ENCODE assay signal across 8 cellular contexts in the genomic region with DNA sequence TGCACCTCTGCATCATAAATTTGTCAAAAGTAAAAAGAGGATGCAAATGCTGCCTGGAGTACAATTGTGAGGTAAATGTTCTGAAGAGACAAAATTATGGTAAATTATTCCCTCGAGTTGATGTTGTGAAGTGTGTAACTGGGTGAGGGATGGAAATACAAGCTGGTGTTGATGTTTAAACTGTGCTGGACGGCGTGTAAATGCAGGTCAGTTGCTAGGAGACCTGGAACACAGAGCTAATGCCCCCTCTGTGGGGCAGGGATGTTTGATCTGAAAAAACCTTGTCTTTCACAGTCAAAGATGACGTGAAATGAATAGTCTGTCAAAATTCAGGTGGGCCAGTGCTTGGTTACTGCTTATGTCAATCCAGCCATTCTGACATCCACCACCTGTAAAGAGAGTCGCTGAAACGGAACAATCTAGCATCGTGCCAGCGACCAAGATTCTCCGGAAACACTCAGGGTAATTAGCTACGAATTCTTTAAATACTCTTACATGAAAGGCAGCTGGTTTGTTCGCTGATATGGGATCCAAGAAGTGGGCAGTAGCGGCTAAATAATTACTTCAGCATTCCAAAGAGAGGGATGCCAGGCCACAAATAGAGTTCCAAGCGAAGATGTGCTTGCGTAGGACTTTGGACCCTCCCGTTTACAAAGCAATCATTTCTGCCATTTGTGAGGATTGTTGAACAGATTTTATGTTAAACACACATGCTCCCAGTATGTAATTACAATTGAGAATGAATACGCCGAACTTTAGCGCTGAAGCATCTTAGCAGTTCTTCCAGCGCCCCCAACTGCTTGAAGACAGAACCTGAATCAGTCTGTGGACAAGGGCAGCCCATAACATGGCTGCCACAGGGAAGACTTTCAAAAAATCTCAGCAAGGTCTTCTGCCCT. TPM values are rescaled to one million over a fixed set of nuclear protein-coding genes. Genes with fewer than 3 reads are reported as not detected.
A peak's percentile ranks its signal among the peaks of the same experiment; 100 is the strongest.
DNase-seq lines count a peak whose midpoint lies in the region; ATAC-seq, FAIRE-seq and TF ChIP-seq lines count a peak whose summit lies in the region.

No MANE protein-coding gene starts in this region.

- H3K9me3 ChIP-seq in Loucy (ENCODE audit: insufficient read depth, low read depth, low read length) (no peaks in the 10 kb centered on the region), HepG2 (ENCODE audit: low read length) (no peaks in the 10 kb centered on the region), T-helper 17 cell (ENCODE audit: control insufficient read depth, low read length, poor library complexity, severe bottlenecking) (no peaks in the 10 kb centered on the region), esophagus squamous epithelium (no peaks in the 10 kb centered on the region)

- no peaks in the 10 kb centered on the region for H3K4me1 Mint-ChIP-seq in T-helper 17 cell

- H3K79me2 ChIP-seq in Loucy (ENCODE audit: insufficient read depth, low read length), result no peaks in the 10 kb centered on the region
- no peaks in the 10 kb centered on the region for H3K79me2 ChIP-seq in HepG2 (ENCODE audit: insufficient read depth, low read length)

- ATAC-seq in HepG2 (peak; percentile 90), T-helper 17 cell (no peak), GM21381 (IDR thresholded peaks at IDR 0.05; ENCODE audit: unreplicated experiment) (no peak)

- intact Hi-C loops in HepG2 (cut with micrococcal nuclease; ENCODE audit: unreplicated experiment) (loop anchor here (1.0 to 5.0 kb wide), 4 partner anchors 43 to 231 kb away; a partner anchor contains a TSS), esophagus squamous epithelium (cut with DNase I) (no loop called here)

- peak; percentile 91 for FAIRE-seq in HepG2 (lab: Jason Lieb, UNC)
- FAIRE-seq in GM12891 (lab: Jason Lieb, UNC), result no peak

- H3K4me2 ChIP-seq in Loucy (ENCODE audit: low read depth, low read length, poor library complexity, severe bottlenecking) (no peak overlapping the region), HepG2 (ENCODE audit: low read depth, low read length) (peak overlapping the region; percentile 89)

- TF ChIP-seq EP300 in HepG2 (IDR thresholded peaks at IDR 0.05; ENCODE audit: low read depth in 2 of 2, low read length in 2 of 2) (peak in 1 of 2 experiments; percentile 32; a peak in 1 of 4 replicates), HepG2 (CRISPR knock-in tag; IDR thresholded peaks at IDR 0.05; ENCODE audit: borderline replicate concordance) (no peak; the same call in 1 of the 2 replicates)

- peak; percentile 61 for TF ChIP-seq RAD21 in HepG2 (CRISPR knock-in tag; IDR thresholded peaks at IDR 0.05)

- in situ Hi-C loops in astrocyte of the spinal cord (cut with HindIII; ENCODE audit: low sequenced_read_pairs), result no loop called here
- in situ Hi-C loops in HepG2 (cut with HindIII; ENCODE audit: extremely low pct_ligation_motif_present, low pct_unique_long_range_greater_than_20kb), result loop anchor here (5.0 kb wide), 3 partner anchors 36 to 136 kb away; a partner anchor contains a TSS

- no peaks in the 10 kb centered on the region for H3K9me2 ChIP-seq in Loucy (replicated peaks; ENCODE audit: low read depth, low read length)

- H3K4me3 Mint-ChIP-seq in T-helper 17 cell, result no peak overlapping the region

- H3K4me1 ChIP-seq in Loucy (ENCODE audit: insufficient read depth, low read length, poor library complexity, severe bottlenecking) (peaks cover 21% of the 10 kb centered on the region), HepG2 (ENCODE audit: insufficient read depth, low read length) (peaks cover 55% of the 10 kb centered on the region), esophagus squamous epithelium (peaks cover 0 to 9% (median 0%) of the 10 kb centered on the region in 3 donors)

- H2AFZ ChIP-seq in Loucy (ENCODE audit: low read length) (peak overlapping the region; percentile 70), HepG2 (ENCODE audit: low read length) (peak overlapping the region; percentile 97)

- peak overlapping the region; percentile 69 for H3K27ac ChIP-seq in HepG2 (ENCODE audit: extremely low read length, insufficient read depth, low read length)
- H3K27ac ChIP-seq in esophagus squamous epithelium, result no peak overlapping the region

- no peaks in the 10 kb centered on the region for H3K36me3 ChIP-seq in Loucy (ENCODE audit: insufficient read depth, low read length)
- no peaks in the 10 kb centered on the region for H3K36me3 ChIP-seq in HepG2 (replicated peaks in 1 of 2; ENCODE audit: control insufficient read depth in 1 of 2, insufficient read depth in 2 of 2, low read length in 2 of 2)
- no peaks in the 10 kb centered on the region for H3K36me3 ChIP-seq in esophagus squamous epithelium

- CTCF ChIA-PET in HepG2 (lab: Yijun Ruan, JAX; ENCODE audit: low intra/inter-chr PET ratio, low total read pairs), result interaction anchor here (0.7 to 4.6 kb wide), 3 partner anchors 37 to 136 kb away, joined by 3 to 28 read pairs (median 21); a partner anchor contains a TSS

- H3K4me3 ChIP-seq in Loucy (ENCODE audit: low read length, poor library complexity, severe bottlenecking) (no peak overlapping the region), astrocyte of the spinal cord (ENCODE audit: low read depth, low read length) (peak overlapping the region; percentile 23), HepG2 (replicated peaks in 1 of 3; ENCODE audit: insufficient read depth in 1 of 3, low read depth in 2 of 3, low read length in 3 of 3) (peak overlapping the region; percentile 52 to 62 (median 53)), esophagus squamous epithelium (peak overlapping the region in 1 of 4 donors; percentile 5)

- 2% methylated on average over 19 of the region's 19 CpGs for WGBS in HepG2 (ENCODE audit: low lambda C conversion rate)
- 39 to 55% methylated on average over 17 to 19 of the region's 19 CpGs for WGBS in esophagus squamous epithelium, 2 donors

- H3K9ac ChIP-seq in Loucy (ENCODE audit: low read depth, low read length, poor library complexity, severe bottlenecking) (peak overlapping the region; percentile 3), HepG2 (ENCODE audit: insufficient read depth, low read depth, low read length) (peak overlapping the region; percentile 60)

- TF ChIP-seq POLR2A in HepG2 (IDR thresholded peaks at IDR 0.05; ENCODE audit: insufficient read depth in 1 of 2, low read depth in 2 of 2, low read length in 2 of 2) (no peak; a peak in 1 of 4 replicates), esophagus squamous epithelium (IDR thresholded peaks at IDR 0.05) (no peak), GM12891 (IDR thresholded peaks at IDR 0.05; ENCODE audit: low read depth, low read length) (no peak)

- no peak overlapping the region for H3K27ac Mint-ChIP-seq in T-helper 17 cell

- DNase-seq in AG08395 (ENCODE audit: low spot score), result peak; percentile 31
- peak; percentile 61 for DNase-seq in astrocyte of the spinal cord (ENCODE audit: low read depth, low spot score)
- peak; percentile 77 for DNase-seq in HepG2 (ENCODE audit: low spot score)
- no peak for DNase-seq in T-helper 17 cell
- DNase-seq in esophagus squamous epithelium (lab: John Stamatoyannopoulos, UW), result no peak
- DNase-seq in GM12891 (ENCODE audit: insufficient read length, low spot score), result no peak

- peaks cover 26% of the 10 kb centered on the region for H3K27me3 Mint-ChIP-seq in T-helper 17 cell

- no peaks in the 10 kb centered on the region for H4K20me1 ChIP-seq in Loucy (ENCODE audit: insufficient read depth, low read length, poor library complexity, severe bottlenecking)
- no peaks in the 10 kb centered on the region for H4K20me1 ChIP-seq in HepG2 (ENCODE audit: insufficient read depth, low read length)

- TF ChIP-seq CTCF in Loucy (conservative IDR thresholded peaks at IDR 0.05; ENCODE audit: low read length) (peak; percentile 48), astrocyte of the spinal cord (IDR thresholded peaks at IDR 0.05; ENCODE audit: low read depth, low read length) (peak; percentile 55), HepG2 (CRISPR knock-in tag; IDR thresholded peaks at IDR 0.05) (peak; percentile 85), esophagus squamous epithelium (IDR thresholded peaks at IDR 0.05) (peak in 2 of 6 experiments; percentile 10 to 37)

- 0 out of 2 replicates have a peak, but pooled peaks cover 3% of the 10 kb centered on the region for H3F3A ChIP-seq in Loucy (ENCODE audit: low read depth)

- H3K27me3 ChIP-seq in Loucy (ENCODE audit: insufficient read depth, low read length, poor library complexity, severe bottlenecking) (no peaks in the 10 kb centered on the region), HepG2 (ENCODE audit: control insufficient read depth in 1 of 2, insufficient read depth in 2 of 2, low read length in 2 of 2) (no peaks in the 10 kb centered on the region), esophagus squamous epithelium (peaks cover 0 to 27% (median 0%) of the 10 kb centered on the region in 4 donors)

- no peaks in the 10 kb centered on the region for H3K36me3 Mint-ChIP-seq in T-helper 17 cell (ENCODE audit: low read depth)

- POLR2A ChIA-PET in HepG2 (lab: Yijun Ruan, JAX), result interaction anchor here (1.1 to 5.2 kb wide), 8 partner anchors 10 to 136 kb away, joined by 4 to 38 read pairs (median 6); a partner anchor contains a TSS

- BruUV-seq in HepG2 (replicated peaks; lab: Mats Ljungman, UMichigan), result no TSS peak

RNA-seq across cellular contexts. Expression of a gene that starts 7.4 kb away (rescaled TPM):
- 1.1 and 1.3 TPM in 2 replicates for total RNA-seq in HepG2 (2016; rRNA removed; fragmentation: Illumina TruSeq; extraction: Trizol)
- total RNA-seq in HepG2 (2016; cell fraction: cytosol; rRNA removed; fragmentation: Illumina TruSeq; extraction: Trizol; ENCODE audit: low read depth), result 0.10 TPM in 1 of 2 replicates, not detected in the other
- total RNA-seq in HepG2 (2016; cell fraction: insoluble cytoplasmic fraction; rRNA removed; fragmentation: Illumina TruSeq; extraction: Trizol), result 1.2 and 1.5 TPM in 2 replicates
- total RNA-seq in HepG2 (2016; cell fraction: membrane; rRNA removed; fragmentation: Illumina TruSeq; extraction: Trizol), result 0.56 and 0.62 TPM in 2 replicates
- total RNA-seq in HepG2 (2016; cell fraction: nucleus; rRNA removed; fragmentation: Illumina TruSeq; extraction: Trizol), result 0.78 and 1.3 TPM in 2 replicates
- polyA plus RNA-seq in HepG2 (2011; rRNA removed), result 2.6 and 4.0 TPM in 2 replicates
- 2.1 and 3.2 TPM in 2 replicates for polyA plus RNA-seq in HepG2 (2011; cell fraction: cytosol; rRNA removed)
- polyA plus RNA-seq in HepG2 (2011; cell fraction: nucleus; rRNA removed), result 1.5 and 2.5 TPM in 2 replicates
- 0.56 and 0.99 TPM in 2 replicates for polyA plus RNA-seq in HepG2 (2012)
- 0.06 and 0.18 TPM in 2 replicates for polyA plus RNA-seq in HepG2 (2016; cell fraction: cytosol; fragmentation: Illumina TruSeq; extraction: Trizol; ENCODE audit: low read depth)
- polyA plus RNA-seq in HepG2 (2016; cell fraction: insoluble cytoplasmic fraction; fragmentation: Illumina TruSeq; extraction: Trizol; ENCODE audit: low read depth), result 1.1 and 1.6 TPM in 2 replicates
- polyA plus RNA-seq in HepG2 (2016; cell fraction: membrane; fragmentation: Illumina TruSeq; extraction: Trizol; ENCODE audit: low read depth), result 0.07 and 0.22 TPM in 2 replicates
- 0.38 and 0.68 TPM in 2 replicates for polyA plus RNA-seq in HepG2 (2016; cell fraction: nucleus; fragmentation: Illumina TruSeq; extraction: Trizol; ENCODE audit: insufficient read depth, low read depth)
- 0.37 and 10.4 TPM in 2 replicates for polyA minus RNA-seq in HepG2 (2011; rRNA and poly(A)+ RNA removed; ENCODE audit: low replicate concordance)
- 1.1 and 1.7 TPM in 2 replicates for polyA minus RNA-seq in HepG2 (2011; cell fraction: cytosol; rRNA and poly(A)+ RNA removed)
- polyA minus RNA-seq in HepG2 (2011; cell fraction: nucleus; rRNA and poly(A)+ RNA removed), result 4.5 and 6.1 TPM in 2 replicates
- total RNA-seq in T-helper 17 cell, result not detected
- under 1 TPM in 1 of 4 donors, not detected in 3; 0.19 TPM for total RNA-seq in esophagus squamous epithelium
- polyA plus RNA-seq in GM12891 (2012; ENCODE audit: low read depth, missing spikeins), result not detected

RNA-seq across cellular contexts. Expression of a gene that starts 43.6 kb away (rescaled TPM):
- total RNA-seq in HepG2 (2016; rRNA removed; fragmentation: Illumina TruSeq; extraction: Trizol), result 110 and 202 TPM in 2 replicates
- total RNA-seq in HepG2 (2016; cell fraction: cytosol; rRNA removed; fragmentation: Illumina TruSeq; extraction: Trizol; ENCODE audit: low read depth), result 52.8 and 60.2 TPM in 2 replicates
- total RNA-seq in HepG2 (2016; cell fraction: insoluble cytoplasmic fraction; rRNA removed; fragmentation: Illumina TruSeq; extraction: Trizol), result 109 and 195 TPM in 2 replicates
- 97.0 and 101 TPM in 2 replicates for total RNA-seq in HepG2 (2016; cell fraction: membrane; rRNA removed; fragmentation: Illumina TruSeq; extraction: Trizol)
- 222 and 258 TPM in 2 replicates for total RNA-seq in HepG2 (2016; cell fraction: nucleus; rRNA removed; fragmentation: Illumina TruSeq; extraction: Trizol)
- polyA plus RNA-seq in HepG2 (2011; rRNA removed), result 159 and 217 TPM in 2 replicates
- 99.2 and 139 TPM in 2 replicates for polyA plus RNA-seq in HepG2 (2011; cell fraction: cytosol; rRNA removed)
- 142 and 167 TPM in 2 replicates for polyA plus RNA-seq in HepG2 (2011; cell fraction: nucleus; rRNA removed)
- 102 and 115 TPM in 2 replicates for polyA plus RNA-seq in HepG2 (2012)
- polyA plus RNA-seq in HepG2 (2016; cell fraction: cytosol; fragmentation: Illumina TruSeq; extraction: Trizol; ENCODE audit: low read depth), result 57.5 and 75.0 TPM in 2 replicates
- 108 and 112 TPM in 2 replicates for polyA plus RNA-seq in HepG2 (2016; cell fraction: insoluble cytoplasmic fraction; fragmentation: Illumina TruSeq; extraction: Trizol; ENCODE audit: low read depth)
- 74.8 and 84.0 TPM in 2 replicates for polyA plus RNA-seq in HepG2 (2016; cell fraction: membrane; fragmentation: Illumina TruSeq; extraction: Trizol; ENCODE audit: low read depth)
- polyA plus RNA-seq in HepG2 (2016; cell fraction: nucleus; fragmentation: Illumina TruSeq; extraction: Trizol; ENCODE audit: insufficient read depth, low read depth), result 386 and 414 TPM in 2 replicates
- polyA minus RNA-seq in HepG2 (2011; rRNA and poly(A)+ RNA removed; ENCODE audit: low replicate concordance), result 48.7 and 53.2 TPM in 2 replicates
- polyA minus RNA-seq in HepG2 (2011; cell fraction: cytosol; rRNA and poly(A)+ RNA removed), result 58.1 and 61.9 TPM in 2 replicates
- 145 and 155 TPM in 2 replicates for polyA minus RNA-seq in HepG2 (2011; cell fraction: nucleus; rRNA and poly(A)+ RNA removed)
- 1 to 10 TPM; 6.3 to 8.2 TPM for total RNA-seq in T-helper 17 cell
- total RNA-seq in esophagus squamous epithelium, result 10 to 100 TPM; 28.0 to 70.9 (median 52.3) TPM
- polyA plus RNA-seq in GM12891 (2012; ENCODE audit: low read depth, missing spikeins), result 10.5 TPM

Comparison
In these comparisons a context has a peak if more than half of its experiments do, and no peak if none do; other contexts are left out.
1. DNase-seq: peak in AG08395 (single experiment), astrocyte of the spinal cord (single experiment) and HepG2 (single experiment); none in T-helper 17 cell (0 of 3), esophagus squamous epithelium (single experiment) and GM12891 (single experiment).